ENCODE assay signal across 17 cellular contexts in genomic region chr2:20333738-20334137, GRCh38. TPM values are rescaled to one million over a fixed set of nuclear protein-coding genes. Genes with fewer than 3 reads are reported as not detected.
DNase-seq lines count a peak whose midpoint lies in the region; ATAC-seq and TF ChIP-seq lines count a peak whose summit lies in the region.
"Had no signal": no experiment of that assay in that cellular context is flagged by ENCODE, and none has a peak within 500 bp of the region (broad histone marks: within the 10 kb centered on the region; RNA-seq: fewer than 3 reads in every experiment).

No MANE protein-coding gene starts in this region.

- no peak overlapping the region for H3K4me3 ChIP-seq in dorsolateral prefrontal cortex
- H3K4me3 ChIP-seq in suprapubic skin: no peak overlapping the region
- H3K4me3 ChIP-seq: GM23338, skin epidermis had no signal

- H3K9me3 Mint-ChIP-seq in naive B cell: peaks cover 3 to 10% (median 6%) of the 10 kb centered on the region in 7 donors
- H3K9me3 Mint-ChIP-seq in HFFc6: no peaks in the 10 kb centered on the region
- H3K9me3 Mint-ChIP-seq: GM23338 had no signal

- no peak for TF ChIP-seq EP300 in suprapubic skin (IDR thresholded peaks at IDR 0.05)

- ATAC-seq in GM18502 (IDR thresholded peaks at IDR 0.05; ENCODE audit: poor library complexity, unreplicated experiment): peak; percentile 71
- ATAC-seq in GM21381 (IDR thresholded peaks at IDR 0.05; ENCODE audit: unreplicated experiment): peak; percentile 50
- ATAC-seq in HG03432 (IDR thresholded peaks at IDR 0.05; ENCODE audit: unreplicated experiment): peak; percentile 72
- ATAC-seq in naive B cell (ENCODE audit: low read depth in 2 of 2): peak; percentile 75
- ATAC-seq: GM23338 had no signal

- H3K36me3 Mint-ChIP-seq in naive B cell (peaks cover 14 to 23% of the 10 kb centered on the region in 2 donors), HFFc6 (ENCODE audit: low read depth) (peaks cover 19% of the 10 kb centered on the region)

- H3K27me3 ChIP-seq in dorsolateral prefrontal cortex (no peaks in the 10 kb centered on the region), suprapubic skin (no peaks in the 10 kb centered on the region)

- no peaks in the 10 kb centered on the region for H3K9me3 ChIP-seq in suprapubic skin

- no peaks in the 10 kb centered on the region for H3K36me3 ChIP-seq in suprapubic skin

- peak overlapping the region; percentile 54 to 96 (median 92) for H3K27ac Mint-ChIP-seq in naive B cell
- H3K27ac Mint-ChIP-seq in HFFc6: no peak overlapping the region
- H3K27ac Mint-ChIP-seq: GM23338 had no signal

- TF ChIP-seq POLR2A in suprapubic skin (IDR thresholded peaks at IDR 0.05): no peak

- H3K27ac ChIP-seq in dorsolateral prefrontal cortex: no peak overlapping the region
- no peak overlapping the region for H3K27ac ChIP-seq in suprapubic skin
- H3K27ac ChIP-seq: skin epidermis had no signal

- DNase-seq in naive B cell (peak; percentile 40), dorsolateral prefrontal cortex (no peak), suprapubic skin (ENCODE audit: low spot score in 2 of 2) (no peak), HFFc6 (no peak)
- DNase-seq in central memory CD4-positive, alpha-beta T cell: no peak
- DNase-seq: C1 segment of cervical spinal cord; effector CD4-positive, alpha-beta T cell; foreskin fibroblast; NCI-H1092; NCI-H524; nucleus accumbens had no signal

- intact Hi-C loops in dorsolateral prefrontal cortex (cut with DNase I): no loop called here

- WGBS in suprapubic skin: 81% methylated on average over 4 of the region's 4 CpGs

- H3K4me1 Mint-ChIP-seq in naive B cell (peaks cover 64 to 89% (median 86%) of the 10 kb centered on the region in 3 donors), HFFc6 (ENCODE audit: low read depth) (peaks cover 75% of the 10 kb centered on the region)

- H3K4me1 ChIP-seq in suprapubic skin: peaks cover 43% of the 10 kb centered on the region

- TF ChIP-seq CTCF in dorsolateral prefrontal cortex (IDR thresholded peaks at IDR 0.05 in 54 of 56, conservative IDR thresholded peaks at IDR 0.05 in 2 of 56; ENCODE audit: low read depth in 1 of 56, partially characterized antibody in 56 of 56) (no peak), suprapubic skin (IDR thresholded peaks at IDR 0.05) (no peak), HFFc6 (IDR thresholded peaks at IDR 0.05) (no peak)

- H3K27me3 Mint-ChIP-seq in naive B cell (no peaks in the 10 kb centered on the region), HFFc6 (ENCODE audit: insufficient read depth) (no peaks in the 10 kb centered on the region)

- H3K4me3 Mint-ChIP-seq in naive B cell (peak overlapping the region in 7 of 8 donors; percentile 16 to 78 (median 68)), HFFc6 (no peak overlapping the region)
- H3K4me3 Mint-ChIP-seq: brain, GM23338 had no signal

RNA-seq across cellular contexts. Expression of gene PUM2, which starts 16.9 kb away (rescaled TPM):
- 10 to 100 TPM; 11.5 to 18.5 (median 16.2) TPM for polyA plus RNA-seq in naive B cell (ENCODE audit: low read depth in 6 of 6)
- total RNA-seq in dorsolateral prefrontal cortex (100 to 1,000 TPM; 107 to 165 (median 131) TPM), suprapubic skin (100 to 1,000 TPM in 1 of 4 donors, 10 to 100 TPM in 3; 78.9 to 108 (median 99.0) TPM)
- 10 to 100 TPM; 60.3 to 69.0 (median 64.8) TPM for total RNA-seq in HFFc6 (2021; fragmentation: NEBNext Ultra II Directional; extraction: Animal tissue kit (Norgen Biotek cat#: 25700))
